In the genomic region with DNA sequence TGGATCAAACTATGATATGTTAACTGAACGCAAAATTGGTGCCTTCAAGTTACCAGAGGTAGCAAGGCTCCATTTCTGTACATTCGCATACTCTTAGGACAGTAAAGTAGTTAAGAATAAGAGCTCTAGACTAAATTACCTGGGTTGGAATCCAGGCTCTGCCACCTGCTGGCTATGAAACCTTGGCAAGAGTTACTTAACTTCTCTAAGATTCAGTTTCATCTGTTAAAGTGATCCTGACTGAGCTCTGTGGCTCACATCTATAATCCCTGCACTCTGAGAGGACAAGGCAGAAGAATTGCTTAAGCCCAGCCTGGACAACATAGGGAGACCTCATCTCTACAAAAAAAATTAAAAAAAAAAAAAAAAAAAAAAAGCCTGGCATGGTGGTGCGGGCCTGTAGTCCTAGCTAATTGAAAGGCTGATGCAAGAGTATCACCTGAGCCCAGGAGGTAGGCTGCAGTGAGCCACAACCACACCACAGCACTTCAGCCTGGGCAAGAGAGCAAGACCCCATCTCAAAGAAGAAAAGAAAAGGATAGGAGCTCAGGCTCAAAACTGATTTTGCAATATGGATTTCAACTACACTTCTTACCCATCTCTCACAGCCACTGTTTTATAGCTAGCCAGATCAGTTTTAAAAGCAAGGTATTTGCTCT, we compare ENCODE assay signal across 23 cellular contexts. TPM values are rescaled to one million over a fixed set of nuclear protein-coding genes. Genes with fewer than 3 reads are reported as not detected.
DNase-seq lines count a peak whose midpoint lies in the region; ATAC-seq, FAIRE-seq and TF ChIP-seq lines count a peak whose summit lies in the region.
"Had no signal": no experiment of that assay in that cellular context is flagged by ENCODE, and none has a peak within 500 bp of the region (broad histone marks: within the 10 kb centered on the region; RNA-seq: fewer than 3 reads in every experiment).

No MANE protein-coding gene starts in this region.

- no peak; a peak in 1 of 6 replicates for ATAC-seq in A549
- ATAC-seq in GM18868 (IDR thresholded peaks at IDR 0.05; ENCODE audit: unreplicated experiment) = peak; percentile 60
- peak; percentile 63 for ATAC-seq in PC-3
- peak; percentile 35 for ATAC-seq in foreskin keratinocyte
- no peak for ATAC-seq in SK-N-SH treated with all-trans-retinoic acid at 6 μM for 48 hours
- no peak for ATAC-seq in GM21529 (IDR thresholded peaks at IDR 0.05; ENCODE audit: unreplicated experiment)
- ATAC-seq in GM19452 (IDR thresholded peaks at IDR 0.05; ENCODE audit: unreplicated experiment) = no peak
- ATAC-seq: stimulated activated memory B cell treated with anti-CD40 and anti-IgM and Interleukin-4, amounts not matched to agents 10 μg/mL and 1 μg/mL and 100 μg/mL, for 72 hours; T-cell; upper lobe of right lung had no signal

- intact Hi-C loops in PC-3 (cut with micrococcal nuclease) = loop anchor here (5.0 kb wide), 1 partner anchor 181 kb away; no protein-coding TSS in a partner anchor

- CTCF ChIA-PET in A549 (lab: Yijun Ruan, JAX) = interaction anchor here (0.6 to 1.2 kb wide), 2 partner anchors 170 to 722 kb away, joined by 3 to 4 read pairs; no protein-coding TSS in a partner anchor
- CTCF ChIA-PET in PC-3 (lab: Charles Lee) = interaction anchor here (0.6 to 1.0 kb wide), 6 partner anchors 78 to 872 kb away, joined by 3 to 19 read pairs (median 4); no protein-coding TSS in a partner anchor

- POLR2A ChIA-PET in A549 (lab: Yijun Ruan, JAX) = interaction anchor here (1.4 kb wide), 1 partner anchor 23 kb away, joined by 4 read pairs; no protein-coding TSS in a partner anchor
- POLR2A ChIA-PET in PC-3 (lab: Charles Lee; ENCODE audit: unreplicated experiment) = no interaction called here

- H3K36me3 ChIP-seq in PC-3 (ENCODE audit: low read depth, low read length) (0 out of 2 replicates have a peak, but pooled peaks cover 2% of the 10 kb centered on the region), smooth muscle cell (ENCODE audit: low read depth) (no peaks in the 10 kb centered on the region)
- H3K36me3 ChIP-seq: neutrophil, upper lobe of right lung had no signal

- no peak for TF ChIP-seq EP300 in A549 (IDR thresholded peaks at IDR 0.05)

- peaks cover 98% of the 10 kb centered on the region for H3K79me2 ChIP-seq in PC-3 (ENCODE audit: low read length)
- H3K79me2 ChIP-seq in smooth muscle cell (ENCODE audit: low read depth) = peaks cover 98% of the 10 kb centered on the region

- WGBS in A549 (ENCODE audit: missing lambda C conversion rate) = 93% methylated on average over 3 of the region's 3 CpGs
- 100% methylated on average over 3 of the region's 3 CpGs for WGBS in smooth muscle cell (ENCODE audit: low lambda C conversion rate)

- TF ChIP-seq POLR2A in A549 (IDR thresholded peaks at IDR 0.05; ENCODE audit: low read length) = no peak

- no peak overlapping the region for H3K9ac ChIP-seq in PC-3 (ENCODE audit: low read length)
- no peak overlapping the region for H3K9ac ChIP-seq in smooth muscle cell (ENCODE audit: low read depth)

- H3F3A ChIP-seq in PC-3 (ENCODE audit: low read length, unreplicated experiment) = no peaks in the 10 kb centered on the region
- no peaks in the 10 kb centered on the region for H3F3A ChIP-seq in smooth muscle cell (ENCODE audit: low read depth)

- 0 out of 3 replicates have a peak, but pooled peaks have one; percentile 12 for TF ChIP-seq CTCF in A549 (IDR thresholded peaks at IDR 0.05)
- TF ChIP-seq CTCF in PC-3 (conservative IDR thresholded peaks at IDR 0.05; ENCODE audit: low read depth, low read length) = peak; percentile 61
- peak; percentile 44 for TF ChIP-seq CTCF in foreskin keratinocyte (conservative IDR thresholded peaks at IDR 0.05)
- TF ChIP-seq CTCF in smooth muscle cell (IDR thresholded peaks at IDR 0.05; ENCODE audit: borderline replicate concordance, insufficient read depth, poor library complexity, severe bottlenecking) = no peak

- H2AFZ ChIP-seq in PC-3 (ENCODE audit: low read length) = no peak overlapping the region
- H2AFZ ChIP-seq in smooth muscle cell (ENCODE audit: low read depth) = no peak overlapping the region

- H3K27me3 ChIP-seq in PC-3 (ENCODE audit: low read length) = no peaks in the 10 kb centered on the region
- H3K27me3 ChIP-seq in foreskin keratinocyte = no peaks in the 10 kb centered on the region
- no peaks in the 10 kb centered on the region for H3K27me3 ChIP-seq in smooth muscle cell (ENCODE audit: low read depth)
- H3K27me3 ChIP-seq: neutrophil, upper lobe of right lung had no signal

- H4K20me1 ChIP-seq in PC-3 (ENCODE audit: low read length) = peaks cover 61% of the 10 kb centered on the region
- peaks cover 99% of the 10 kb centered on the region for H4K20me1 ChIP-seq in smooth muscle cell (ENCODE audit: low read depth)

- no peak overlapping the region for H3K4me3 ChIP-seq in A549
- H3K4me3 ChIP-seq in PC-3 (ENCODE audit: low read length) = no peak overlapping the region
- no peak overlapping the region for H3K4me3 ChIP-seq in smooth muscle cell
- H3K4me3 ChIP-seq: upper lobe of right lung had no signal

- BruUV-seq in PC-3 (replicated peaks; lab: Mats Ljungman, UMichigan) = no TSS peak

- peaks cover 14% of the 10 kb centered on the region; the same call in 1 of the 3 replicates for H3K4me1 ChIP-seq in A549
- no peaks in the 10 kb centered on the region for H3K4me1 ChIP-seq in PC-3 (ENCODE audit: insufficient read depth, low read length)
- no peaks in the 10 kb centered on the region for H3K4me1 ChIP-seq in foreskin keratinocyte
- H3K4me1 ChIP-seq in smooth muscle cell (ENCODE audit: low read depth) = no peaks in the 10 kb centered on the region

- no peak overlapping the region for H3K4me2 ChIP-seq in A549
- H3K4me2 ChIP-seq in PC-3 (ENCODE audit: low read length) = no peak overlapping the region
- no peak overlapping the region for H3K4me2 ChIP-seq in smooth muscle cell

- DNase-seq in A549 (ENCODE audit: low read depth in 1 of 2, low spot score in 1 of 2) (peak in 1 of 2 experiments; percentile 28), PC-3 (peak; percentile 46), foreskin keratinocyte (no peak), smooth muscle cell (lab: John Stamatoyannopoulos, UW; ENCODE audit: unreplicated experiment) (no peak)
- DNase-seq: activated CD4-positive, alpha-beta T cell treated with anti-CD3 and anti-CD28 coated beads for 1 hour; activated CD8-positive, alpha-beta memory T cell treated with anti-CD3 and anti-CD28 coated beads, Interleukin-2, amount 50 U/mL, for 4 hours; activated naive CD4-positive, alpha-beta T cell treated with anti-CD3 and anti-CD28 coated beads for 36 hours; central memory CD4-positive, alpha-beta T cell; HCEC 1CT; KBM-7; NCI-H1694 treated with DMSO at 0.1 percent for 48 hours; NCI-H526; T-cell; upper lobe of right lung had no signal

- H3K9me3 ChIP-seq in A549 (no peaks in the 10 kb centered on the region), PC-3 (ENCODE audit: low read length) (no peaks in the 10 kb centered on the region), smooth muscle cell (replicated peaks; ENCODE audit: low read depth) (no peaks in the 10 kb centered on the region)
- H3K9me3 ChIP-seq: neutrophil, upper lobe of right lung had no signal

- H3K9me2 ChIP-seq in PC-3 (replicated peaks; ENCODE audit: low read length) = no peaks in the 10 kb centered on the region

- TF ChIP-seq RAD21 in A549 (conservative IDR thresholded peaks at IDR 0.05 in 1 of 2, IDR thresholded peaks at IDR 0.05 in 1 of 2) = no peak

- FAIRE-seq in A549 (lab: Jason Lieb, UNC) = no peak
- FAIRE-seq: endometrium, frontal cortex had no signal

- no peak overlapping the region for H3K27ac ChIP-seq in A549
- H3K27ac ChIP-seq in PC-3 (ENCODE audit: low read length) = no peak overlapping the region
- H3K27ac ChIP-seq in foreskin keratinocyte = no peak overlapping the region
- no peak overlapping the region for H3K27ac ChIP-seq in smooth muscle cell (ENCODE audit: low read depth)
- H3K27ac ChIP-seq: neutrophil, RWPE1, upper lobe of right lung had no signal

TF ChIP-seq in A549, 52 proteins besides CTCF, POLR2A, EP300 and RAD21 (continues in another document):
- TF ChIP-seq BHLHE40 (IDR thresholded peaks at IDR 0.05; ENCODE audit: low read depth, low read length) = no peak
- TF ChIP-seq PBX3 (IDR thresholded peaks at IDR 0.05) = no peak
- no peak for TF ChIP-seq SREBF2 (IDR thresholded peaks at IDR 0.05)

TF ChIP-seq in SK-N-SH treated with all-trans-retinoic acid at 6 μM for 48 hours, 23 proteins besides CTCF, POLR2A, EP300 and RAD21:
- TF ChIP-seq RARB (CRISPR knock-in tag; IDR thresholded peaks at IDR 0.05) (no peak), ISL1 (CRISPR knock-in tag; IDR thresholded peaks at IDR 0.05) (no peak)

RNA-seq across cellular contexts. Expression of gene GSK3B, which starts 21.3 kb away (rescaled TPM):
- polyA plus RNA-seq in A549 (2011; rRNA removed) (49.8 and 55.8 TPM in 2 replicates), A549 (2017; fragmentation: RNase III; extraction: RNeasy Plus Mini Kit Qiagen cat#74134 plus additional on column Dnase treatment) (26.4 to 30.0 TPM (median 26.7 TPM) in 3 replicates), foreskin keratinocyte (34.6 and 37.2 TPM in 2 replicates), smooth muscle cell (27.3 and 36.6 TPM in 2 replicates)
- 14.9 and 17.9 TPM in 2 replicates for polyA plus RNA-seq in A549 (2012; cell fraction: cytosol; rRNA removed)
- 4.4 and 8.8 TPM in 2 replicates for polyA plus RNA-seq in A549 (2012; cell fraction: nucleus; rRNA removed)
- 104 and 106 TPM in 2 replicates for polyA minus RNA-seq in A549 (2011; rRNA and poly(A)+ RNA removed)
- total RNA-seq in PC-3 (2014; rRNA removed) (55.8 and 71.9 TPM in 2 replicates), foreskin keratinocyte (92.4 and 96.0 TPM in 2 replicates), smooth muscle cell (60.6 and 61.8 TPM in 2 replicates)

Comparison
In these comparisons a context has a peak if more than half of its experiments do, and no peak if none do; other contexts are left out.
1. ATAC-seq: peak in GM18868 (single experiment), PC-3 (single experiment) and foreskin keratinocyte (single experiment); none in A549 (0 of 2), SK-N-SH treated with all-trans-retinoic acid at 6 μM for 48 hours (single experiment), GM21529 (single experiment) and GM19452 (single experiment).